ENCODE assay signal across 1 cellular context in genomic region chr6:52724041-52724405, GRCh38.
TF ChIP-seq lines count a peak whose summit lies in the region.

No MANE protein-coding gene starts in this region.

TF ChIP-seq in K562, 482 proteins besides CTCF, POLR2A, EP300 and RAD21:
- TF ChIP-seq ZBTB40 (IDR thresholded peaks at IDR 0.05) (no peak), ZBTB40 (CRISPR knock-in tag; IDR thresholded peaks at IDR 0.05) (no peak), ILF3 (IDR thresholded peaks at IDR 0.05; ENCODE audit: borderline replicate concordance) (no peak), BACH1 (tag; IDR thresholded peaks at IDR 0.05) (no peak), GTF3C2 (IDR thresholded peaks at IDR 0.05; ENCODE audit: borderline replicate concordance, extremely low read depth, insufficient read length) (no peak), TAF9B (IDR thresholded peaks at IDR 0.05; ENCODE audit: partially characterized antibody) (no peak), ZFX (CRISPR knock-in tag; IDR thresholded peaks at IDR 0.05) (no peak), FOS (IDR thresholded peaks at IDR 0.05; ENCODE audit: extremely low read depth, insufficient read length) (no peak), MTA2 (IDR thresholded peaks at IDR 0.05; ENCODE audit: low read depth) (no peak)
- TF ChIP-seq, protein P1, sequence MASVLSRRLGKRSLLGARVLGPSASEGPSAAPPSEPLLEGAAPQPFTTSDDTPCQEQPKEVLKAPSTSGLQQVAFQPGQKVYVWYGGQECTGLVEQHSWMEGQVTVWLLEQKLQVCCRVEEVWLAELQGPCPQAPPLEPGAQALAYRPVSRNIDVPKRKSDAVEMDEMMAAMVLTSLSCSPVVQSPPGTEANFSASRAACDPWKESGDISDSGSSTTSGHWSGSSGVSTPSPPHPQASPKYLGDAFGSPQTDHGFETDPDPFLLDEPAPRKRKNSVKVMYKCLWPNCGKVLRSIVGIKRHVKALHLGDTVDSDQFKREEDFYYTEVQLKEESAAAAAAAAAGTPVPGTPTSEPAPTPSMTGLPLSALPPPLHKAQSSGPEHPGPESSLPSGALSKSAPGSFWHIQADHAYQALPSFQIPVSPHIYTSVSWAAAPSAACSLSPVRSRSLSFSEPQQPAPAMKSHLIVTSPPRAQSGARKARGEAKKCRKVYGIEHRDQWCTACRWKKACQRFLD (CRISPR knock-in tag; IDR thresholded peaks at IDR 0.05): no peak
